Comparison of ENCODE assay signal across 9 cellular contexts in genomic region chr1:206766251-206766856, GRCh38. TPM values are rescaled to one million over a fixed set of nuclear protein-coding genes. Genes with fewer than 3 reads are reported as not detected.
A peak's percentile ranks its signal among the peaks of the same experiment; 100 is the strongest.
DNase-seq lines count a peak whose midpoint lies in the region; ATAC-seq and TF ChIP-seq lines count a peak whose summit lies in the region.
"Had no signal": no experiment of that assay in that cellular context is flagged by ENCODE, and none has a peak within 500 bp of the region (broad histone marks: within the 10 kb centered on the region; RNA-seq: fewer than 3 reads in every experiment).

No MANE protein-coding gene starts in this region.

- no peaks in the 10 kb centered on the region for H3K36me3 Mint-ChIP-seq in activated naive CD4-positive, alpha-beta T cell treated with anti-CD3 and anti-CD28 coated beads, Interleukin-2, amount 10 ng/mL, durations not matched to agents 7 days and 5 days
- H3K36me3 Mint-ChIP-seq in endothelial cell (ENCODE audit: low read depth, unreplicated experiment) = no peaks in the 10 kb centered on the region

- no peak overlapping the region for H3K4me3 ChIP-seq in SJCRH30
- no peak overlapping the region for H3K4me3 ChIP-seq in left lung
- H3K4me3 ChIP-seq: thoracic aorta had no signal

- H3K4me1 ChIP-seq in SJCRH30 (no peaks in the 10 kb centered on the region), left lung (peaks cover 10 to 66% of the 10 kb centered on the region in 2 donors)

- H3K27ac ChIP-seq in SJCRH30 (no peak overlapping the region), left lung (peak overlapping the region in 1 of 2 donors; percentile 61)
- H3K27ac ChIP-seq: thoracic aorta had no signal

- CTCF ChIA-PET in activated naive CD4-positive, alpha-beta T cell treated with anti-CD3 and anti-CD28 coated beads, Interleukin-2, amount 10 ng/mL, durations not matched to agents 7 days and 5 days (lab: Charles Lee) = interaction anchor here (1.2 to 4.3 kb wide), 11 partner anchors 19 to 216 kb away, joined by 3 to 23 read pairs (median 6); no protein-coding TSS in a partner anchor

- DNase-seq in SJCRH30 = peak; percentile 38 to 49
- DNase-seq in activated naive CD4-positive, alpha-beta T cell treated with anti-CD3 and anti-CD28 coated beads, Interleukin-2, amount 10 ng/mL, durations not matched to agents 7 days and 5 days = peak; percentile 79
- DNase-seq in left lung = peak; percentile 87 to 91
- peak; percentile 48 for DNase-seq in stimulated activated CD8-positive, alpha-beta memory T cell treated with anti-CD3 and anti-CD28 coated beads, Interleukin-4, amount 100 ng/mL, for 24 hours (ENCODE audit: low read depth)
- DNase-seq in endothelial cell (ENCODE audit: low spot score) = no peak
- DNase-seq in NCI-H526 treated with DMSO at 0.1 percent for 48 hours (lab: John Stamatoyannopoulos, UW) = no peak

- H3K27me3 ChIP-seq in SJCRH30 (no peaks in the 10 kb centered on the region), left lung (no peaks in the 10 kb centered on the region)

- peak overlapping the region; percentile 6 for H3K4me3 Mint-ChIP-seq in activated naive CD4-positive, alpha-beta T cell treated with anti-CD3 and anti-CD28 coated beads, Interleukin-2, amount 10 ng/mL, durations not matched to agents 7 days and 5 days
- H3K4me3 Mint-ChIP-seq in endothelial cell (ENCODE audit: unreplicated experiment) = no peak overlapping the region

- peaks cover 59% of the 10 kb centered on the region for H3K4me1 Mint-ChIP-seq in activated naive CD4-positive, alpha-beta T cell treated with anti-CD3 and anti-CD28 coated beads, Interleukin-2, amount 10 ng/mL, durations not matched to agents 7 days and 5 days
- peaks cover 26% of the 10 kb centered on the region for H3K4me1 Mint-ChIP-seq in endothelial cell (ENCODE audit: unreplicated experiment)

- H3K9me3 ChIP-seq in SJCRH30 (replicated peaks) (no peaks in the 10 kb centered on the region), left lung (no peaks in the 10 kb centered on the region)
- H3K9me3 ChIP-seq: thoracic aorta had no signal

- no peaks in the 10 kb centered on the region for H3K9me3 Mint-ChIP-seq in activated naive CD4-positive, alpha-beta T cell treated with anti-CD3 and anti-CD28 coated beads, Interleukin-2, amount 10 ng/mL, durations not matched to agents 7 days and 5 days
- no peaks in the 10 kb centered on the region for H3K9me3 Mint-ChIP-seq in endothelial cell (ENCODE audit: unreplicated experiment)

- H3K27ac Mint-ChIP-seq in activated naive CD4-positive, alpha-beta T cell treated with anti-CD3 and anti-CD28 coated beads, Interleukin-2, amount 10 ng/mL, durations not matched to agents 7 days and 5 days = peak overlapping the region; percentile 29
- H3K27ac Mint-ChIP-seq in endothelial cell (ENCODE audit: unreplicated experiment) = no peak overlapping the region

- H3K27me3 Mint-ChIP-seq in activated naive CD4-positive, alpha-beta T cell treated with anti-CD3 and anti-CD28 coated beads, Interleukin-2, amount 10 ng/mL, durations not matched to agents 7 days and 5 days = peaks cover 66% of the 10 kb centered on the region
- H3K27me3 Mint-ChIP-seq in endothelial cell (ENCODE audit: unreplicated experiment) = peaks cover 5% of the 10 kb centered on the region

- intact Hi-C loops in left lung (cut with DNase I) = no loop called here

- peak; percentile 52 for ATAC-seq in GM18511 (IDR thresholded peaks at IDR 0.05; ENCODE audit: unreplicated experiment)
- ATAC-seq in HG02981 (IDR thresholded peaks at IDR 0.05; ENCODE audit: unreplicated experiment) = peak; percentile 42
- peak; percentile 92 for ATAC-seq in left lung

- no peak for TF ChIP-seq CTCF in left lung (IDR thresholded peaks at IDR 0.05)
- TF ChIP-seq CTCF in endothelial cell (IDR thresholded peaks at IDR 0.05; ENCODE audit: unreplicated experiment) = no peak

- H3K36me3 ChIP-seq in SJCRH30 = no peaks in the 10 kb centered on the region
- peaks cover 0 to 8% of the 10 kb centered on the region in 2 donors for H3K36me3 ChIP-seq in left lung
- H3K36me3 ChIP-seq: thoracic aorta had no signal

RNA-seq across cellular contexts. Expression of gene IL19, which starts 4.2 kb away (rescaled TPM):
- not detected in 2 replicates for total RNA-seq in SJCRH30 (2014; rRNA removed; shearing (Covaris generic))
- total RNA-seq in left lung (not detected), endothelial cell (ENCODE audit: unreplicated experiment) (not detected)
- total RNA-seq: thoracic aorta had no signal

RNA-seq across cellular contexts. Expression of gene IL10, which starts 5.9 kb away (rescaled TPM):
- total RNA-seq in SJCRH30 (2014; rRNA removed; shearing (Covaris generic)) = 0.16 TPM in 1 of 2 replicates, not detected in the other
- total RNA-seq in left lung = 1 to 10 TPM; 3.0 to 6.2 TPM
- total RNA-seq in endothelial cell (ENCODE audit: unreplicated experiment) = not detected

Comparison
In these comparisons a context has a peak if more than half of its experiments do, and no peak if none do; other contexts are left out.
1. ATAC-seq: peak in every context shown above with its lines; median percentile 92 in left lung; 52 in GM18511; 42 in HG02981.
2. DNase-seq: peak in SJCRH30 (2 of 2), activated naive CD4-positive, alpha-beta T cell treated with anti-CD3 and anti-CD28 coated beads, Interleukin-2, amount 10 ng/mL, durations not matched to agents 7 days and 5 days (single experiment), left lung (2 of 2) and stimulated activated CD8-positive, alpha-beta memory T cell treated with anti-CD3 and anti-CD28 coated beads, Interleukin-4, amount 100 ng/mL, for 24 hours (single experiment); none in endothelial cell (single experiment) and NCI-H526 treated with DMSO at 0.1 percent for 48 hours (single experiment).